25 cellular contexts compared by ENCODE assay signal in the genomic region with DNA sequence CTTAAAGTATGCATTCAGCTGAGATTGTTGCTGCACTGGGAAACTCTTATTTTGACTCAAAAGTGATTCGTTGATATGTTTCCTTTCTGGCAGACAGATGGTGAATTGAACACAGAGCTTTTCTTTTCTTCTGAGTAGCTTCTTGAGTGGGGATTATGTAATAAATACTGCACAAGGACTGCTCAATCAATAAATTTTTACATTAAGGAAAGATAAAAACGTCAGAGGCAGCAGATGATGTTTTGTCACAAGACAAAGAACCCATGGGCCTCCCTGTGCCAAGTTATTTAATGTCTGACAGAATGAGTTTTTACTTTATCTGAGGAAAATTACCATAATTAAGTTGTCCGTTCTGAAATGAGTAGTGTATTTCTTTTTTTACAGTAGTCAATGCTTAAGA.
DNase-seq lines count a peak whose midpoint lies in the region; ATAC-seq and TF ChIP-seq lines count a peak whose summit lies in the region.
"Had no signal": no experiment of that assay in that cellular context is flagged by ENCODE, and none has a peak within 500 bp of the region (broad histone marks: within the 10 kb centered on the region; RNA-seq: fewer than 3 reads in every experiment).

No MANE protein-coding gene starts in this region.

- no peak for TF ChIP-seq POLR2A in GM18505 (IDR thresholded peaks at IDR 0.05; ENCODE audit: borderline replicate concordance, extremely low read depth, insufficient read depth, insufficient read length)

- no peaks in the 10 kb centered on the region for H3K27me3 ChIP-seq in left lung
- H3K27me3 ChIP-seq: tibial artery had no signal

- H3K27ac ChIP-seq in HEK293 (ENCODE audit: extremely low read depth, low read depth, low read length) (no peak overlapping the region), left lung (no peak overlapping the region)
- H3K27ac ChIP-seq: RWPE1, tibial artery had no signal

- POLR2A ChIA-PET in HEK293 (lab: Yijun Ruan, JAX): no interaction called here

- intact Hi-C loops in left lung (cut with DNase I): no loop called here

- H3K36me3 Mint-ChIP-seq in mesothelial cell of epicardium: peaks cover 6% of the 10 kb centered on the region

- no peak for TF ChIP-seq CTCF in HEK293 (tag by site-specific recombination; IDR thresholded peaks at IDR 0.05)
- no peak for TF ChIP-seq CTCF in mesothelial cell of epicardium (IDR thresholded peaks at IDR 0.05; ENCODE audit: unreplicated experiment)
- TF ChIP-seq CTCF in left lung (IDR thresholded peaks at IDR 0.05): no peak

- H3K9me3 ChIP-seq in HEK293 (ENCODE audit: control insufficient read depth, insufficient read depth, low read depth, low read length): no peaks in the 10 kb centered on the region
- no peaks in the 10 kb centered on the region for H3K9me3 ChIP-seq in left lung
- H3K9me3 ChIP-seq: tibial artery had no signal

- peaks cover 19% of the 10 kb centered on the region for H3K4me1 Mint-ChIP-seq in mesothelial cell of epicardium

- DNase-seq in NCI-H146 treated with DMSO at 0.1 percent for 48 hours (lab: John Stamatoyannopoulos, UW; ENCODE audit: unreplicated experiment): peak; percentile 59
- DNase-seq in NCI-H82 treated with DMSO at 0.1 percent for 48 hours (lab: John Stamatoyannopoulos, UW; ENCODE audit: unreplicated experiment): peak; percentile 26
- no peak for DNase-seq in mesothelial cell of epicardium (ENCODE audit: low spot score in 2 of 2, unreplicated experiment in 2 of 2)
- DNase-seq in left lung: no peak
- DNase-seq: activated CD4-positive, CD25-positive, alpha-beta regulatory T cell; activated CD8-positive, alpha-beta T cell treated with anti-CD3 and anti-CD28 coated beads, Interleukin-2, amount 10 ng/mL, durations not matched to agents 7 days and 5 days; activated naive CD4-positive, alpha-beta T cell; amniotic stem cell; CD8-positive, alpha-beta T cell; cortex of kidney; DMS79 treated with DMSO at 0.1 percent for 48 hours; Karpas-422; left cardiac atrium; mesenchymal stem cell; naive B cell; occipital lobe; stimulated activated CD4-positive, alpha-beta T cell treated with anti-CD3 and anti-CD28 coated beads, Interleukin-2, amount 100 ng/mL, for 24 hours; stimulated activated naive CD4-positive, alpha-beta T cell treated with Interleukin-2 at 50 U/mL for 16 hours; T-helper 9 cell; tibial artery had no signal

- no peaks in the 10 kb centered on the region for H3K27me3 Mint-ChIP-seq in mesothelial cell of epicardium (ENCODE audit: low read depth)
- H3K27me3 Mint-ChIP-seq: naive B cell had no signal

- H3K4me3 ChIP-seq in HEK293 (ENCODE audit: low read depth, low read length): no peak overlapping the region
- no peak overlapping the region for H3K4me3 ChIP-seq in left lung
- H3K4me3 ChIP-seq: GM12878, tibial artery had no signal

- H3K9me3 Mint-ChIP-seq in mesothelial cell of epicardium: no peaks in the 10 kb centered on the region
- H3K9me3 Mint-ChIP-seq: CD8-positive, alpha-beta T cell; naive B cell had no signal

- ATAC-seq in GM18505 (IDR thresholded peaks at IDR 0.05; ENCODE audit: unreplicated experiment): no peak
- ATAC-seq in left lung: no peak
- ATAC-seq in HG03469 (IDR thresholded peaks at IDR 0.05; ENCODE audit: unreplicated experiment): no peak
- ATAC-seq: activated CD8-positive, alpha-beta T cell treated with anti-CD3 and anti-CD28 coated beads, Interleukin-2, amount 10 ng/mL, durations not matched to agents 7 days and 5 days; CD8-positive, alpha-beta T cell; GM12878; left cardiac atrium had no signal

- no peak overlapping the region for H3K4me3 Mint-ChIP-seq in mesothelial cell of epicardium
- H3K4me3 Mint-ChIP-seq: activated CD8-positive, alpha-beta T cell treated with anti-CD3 and anti-CD28 coated beads, Interleukin-2, amount 10 ng/mL, durations not matched to agents 7 days and 5 days; CD8-positive, alpha-beta T cell had no signal

- H3K27ac Mint-ChIP-seq in mesothelial cell of epicardium: peak overlapping the region; percentile 75
- H3K27ac Mint-ChIP-seq: activated CD8-positive, alpha-beta T cell treated with anti-CD3 and anti-CD28 coated beads, Interleukin-2, amount 10 ng/mL, durations not matched to agents 7 days and 5 days; CD8-positive, alpha-beta T cell had no signal

- H3K36me3 ChIP-seq in HEK293 (ENCODE audit: control insufficient read depth in 2 of 2, insufficient read depth in 1 of 2, low read length in 2 of 2) (no peaks in the 10 kb centered on the region), left lung (peaks cover 0 to 20% of the 10 kb centered on the region in 2 donors)

- peaks cover 13% of the 10 kb centered on the region for H3K4me1 ChIP-seq in HEK293 (ENCODE audit: control insufficient read depth, insufficient read depth, low read length)
- H3K4me1 ChIP-seq in left lung: no peaks in the 10 kb centered on the region

- CTCF ChIA-PET in HEK293 (lab: Yijun Ruan, JAX): interaction anchor here (1.6 kb wide), 1 partner anchor 10 kb away, joined by 7 read pairs; no protein-coding TSS in a partner anchor

TF ChIP-seq in HEK293, 187 proteins besides CTCF, POLR2A, EP300 and RAD21:
- no peak for TF ChIP-seq ZNF202 (tag by site-specific recombination; IDR thresholded peaks at IDR 0.05; ENCODE audit: borderline replicate concordance)
- TF ChIP-seq, protein P1, sequence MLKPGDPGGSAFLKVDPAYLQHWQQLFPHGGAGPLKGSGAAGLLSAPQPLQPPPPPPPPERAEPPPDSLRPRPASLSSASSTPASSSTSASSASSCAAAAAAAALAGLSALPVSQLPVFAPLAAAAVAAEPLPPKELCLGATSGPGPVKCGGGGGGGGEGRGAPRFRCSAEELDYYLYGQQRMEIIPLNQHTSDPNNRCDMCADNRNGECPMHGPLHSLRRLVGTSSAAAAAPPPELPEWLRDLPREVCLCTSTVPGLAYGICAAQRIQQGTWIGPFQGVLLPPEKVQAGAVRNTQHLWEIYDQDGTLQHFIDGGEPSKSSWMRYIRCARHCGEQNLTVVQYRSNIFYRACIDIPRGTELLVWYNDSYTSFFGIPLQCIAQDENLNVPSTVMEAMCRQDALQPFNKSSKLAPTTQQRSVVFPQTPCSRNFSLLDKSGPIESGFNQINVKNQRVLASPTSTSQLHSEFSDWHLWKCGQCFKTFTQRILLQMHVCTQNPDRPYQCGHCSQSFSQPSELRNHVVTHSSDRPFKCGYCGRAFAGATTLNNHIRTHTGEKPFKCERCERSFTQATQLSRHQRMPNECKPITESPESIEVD (tag by site-specific recombination; IDR thresholded peaks at IDR 0.05): peak; percentile 79
- 0 out of 2 replicates have a peak, but pooled peaks have one; percentile 20 for TF ChIP-seq ZNF843 (tag by site-specific recombination; IDR thresholded peaks at IDR 0.05)
- TF ChIP-seq OSR2 (tag by site-specific recombination; IDR thresholded peaks at IDR 0.05): peak; percentile 27; the same call in 1 of the 2 replicates
TF ChIP-seq in HEK293: peak in this region for 3.

Comparison
In these comparisons a context has a peak if more than half of its experiments do, and no peak if none do; other contexts are left out.
1. DNase-seq: peak in NCI-H146 treated with DMSO at 0.1 percent for 48 hours (single experiment) and NCI-H82 treated with DMSO at 0.1 percent for 48 hours (single experiment); none in mesothelial cell of epicardium (0 of 2) and left lung (0 of 2).